9 cellular contexts compared by ENCODE assay signal in the genomic region with DNA sequence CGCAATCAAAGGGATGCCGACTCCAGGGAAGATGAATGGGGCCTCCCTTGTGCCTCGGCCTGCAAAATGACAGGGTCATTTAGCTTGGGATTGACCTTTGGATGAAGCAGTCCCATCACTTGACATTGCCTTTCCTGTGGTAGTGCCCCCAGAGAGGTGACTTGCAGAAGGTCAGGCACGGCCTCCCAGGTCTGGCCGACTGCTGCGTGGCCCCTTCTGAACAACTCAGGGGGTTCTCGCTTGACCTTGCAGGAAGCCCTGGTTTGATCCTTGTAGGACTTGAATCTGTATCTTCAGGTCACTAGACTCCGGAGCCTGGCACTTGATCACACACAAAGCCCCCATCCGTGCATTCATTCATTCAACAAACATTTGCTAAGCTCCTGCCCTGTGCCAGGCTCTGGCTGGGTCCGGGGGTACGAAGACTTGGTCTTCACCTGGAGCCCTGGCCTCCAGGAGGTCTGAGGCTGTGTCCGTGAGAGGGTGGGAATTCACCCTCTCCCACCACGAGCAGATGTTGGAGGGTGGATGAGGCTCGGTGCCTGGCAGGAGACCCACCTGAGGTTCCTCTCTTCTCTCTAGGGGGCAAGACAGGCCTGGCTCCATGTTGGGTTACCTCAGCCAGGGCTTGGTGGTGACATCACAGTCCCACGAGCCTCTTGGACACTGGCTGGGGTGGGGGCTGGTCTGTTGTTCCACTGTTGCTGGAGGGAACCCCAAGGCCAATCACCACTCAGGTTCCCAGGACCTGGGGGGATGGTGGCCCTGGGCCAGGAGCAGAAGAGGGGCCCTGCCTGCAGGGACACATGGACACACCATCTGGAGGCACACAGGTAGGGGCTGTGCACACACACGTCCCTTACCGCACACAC. TPM values are rescaled to one million over a fixed set of nuclear protein-coding genes. Genes with fewer than 3 reads are reported as not detected.
DNase-seq lines count a peak whose midpoint lies in the region; ATAC-seq, FAIRE-seq and TF ChIP-seq lines count a peak whose summit lies in the region.
"Not testable (repeated sequence)": the region's sequence is repeated elsewhere in the genome, so short reads cannot be mapped to it uniquely, and the experiment has no call there.
"Had no signal": no experiment of that assay in that cellular context is flagged by ENCODE, and none has a peak within 500 bp of the region (broad histone marks: within the 10 kb centered on the region; RNA-seq: fewer than 3 reads in every experiment).

No MANE protein-coding gene starts in this region.

- H3K4ac ChIP-seq in H1 (replicated peaks; ENCODE audit: insufficient read length, low read depth, low read length): not testable (repeated sequence)

- not testable (repeated sequence) for H3K14ac ChIP-seq in H1 (ENCODE audit: insufficient read length)

- DNase-seq in BE2C: peak; percentile 6
- peak; percentile 59 for DNase-seq in RWPE2 (ENCODE audit: low spot score)
- DNase-seq in H1 (ENCODE audit: low read depth in 1 of 2, low spot score in 2 of 2); stimulated activated effector memory CD8-positive, alpha-beta T cell treated with anti-CD3 and anti-CD28 coated beads, Interleukin-12 subunit alpha, Interleukin-12 subunit beta, amount 100 ng/mL, for 72 hours (ENCODE audit: low spot score in 2 of 2): not testable (repeated sequence)
- peak in 2 of 3 donors; percentile 16 to 31 for DNase-seq in right lobe of liver
- DNase-seq in natural killer cell treated with Interleukin-12 subunit alpha and Interleukin-12 subunit beta and Interleukin-15 and Interleukin-18, amount 100 ng/mL, for 72 hours (ENCODE audit: low spot score): peak; percentile 44
- peak; percentile 15 for DNase-seq in osteoblast (ENCODE audit: insufficient read length, low spot score, missing footprints)

- CTCF ChIA-PET in H1 (lab: Charles Lee; ENCODE audit: partially characterized antibody): interaction anchor here (1.4 to 15.3 kb wide), 8 partner anchors 10 to 74 kb away, joined by 3 to 224 read pairs (median 6); no protein-coding TSS in a partner anchor

- TF ChIP-seq RAD21 in H1 (IDR thresholded peaks at IDR 0.05 in 1 of 2, conservative IDR thresholded peaks at IDR 0.05 in 1 of 2; ENCODE audit: low read depth in 2 of 2, low read length in 2 of 2): not testable (repeated sequence)

- not testable (repeated sequence) for TF ChIP-seq POLR2A in H1 (IDR thresholded peaks at IDR 0.05; ENCODE audit: control extremely low read depth in 1 of 2, low read depth in 2 of 2, low read length in 2 of 2); right lobe of liver (IDR thresholded peaks at IDR 0.05)

- WGBS in H1 (ENCODE audit: extremely low coverage in 1 of 2, insufficient coverage in 1 of 2, insufficient read length in 1 of 2, insufficient replicate concordance in 2 of 2, low coverage in 1 of 2, low lambda C conversion rate in 2 of 2, missing lambda C conversion rate in 1 of 2), 2 experiments: 90% methylated on average over 15 of the region's 17 CpGs; no CpG with 5 or more reads in 1 of the 2 experiments
- 86% methylated on average over 2 of the region's 17 CpGs for WGBS in right lobe of liver (ENCODE audit: insufficient coverage, low coverage, low lambda C conversion rate, missing lambda C conversion rate)

- H3K27me3 ChIP-seq in BE2C; RWPE2 (ENCODE audit: insufficient read depth, poor library complexity, severe bottlenecking); H1 (replicated peaks in 1 of 4; ENCODE audit: control insufficient read depth in 3 of 4, extremely low read depth in 1 of 4, insufficient read depth in 3 of 4, low read length in 3 of 4); right lobe of liver; osteoblast (ENCODE audit: insufficient read depth, low read length): not testable (repeated sequence)

- H3K79me2 ChIP-seq in H1 (ENCODE audit: control insufficient read depth in 1 of 2, insufficient read depth in 2 of 2, low read length in 2 of 2); osteoblast (ENCODE audit: insufficient read depth, low read length): not testable (repeated sequence)

- not testable (repeated sequence) for H4K20me1 ChIP-seq in H1 (replicated peaks in 1 of 2; ENCODE audit: control insufficient read depth in 1 of 2, insufficient read depth in 2 of 2, low read length in 2 of 2); osteoblast (ENCODE audit: insufficient read depth, low read length)

- H3K4me3 Mint-ChIP-seq in natural killer cell treated with Interleukin-12 subunit alpha and Interleukin-12 subunit beta and Interleukin-15 and Interleukin-18, amount 100 ng/mL, for 72 hours; stimulated activated effector memory CD8-positive, alpha-beta T cell treated with anti-CD3 and anti-CD28 coated beads, Interleukin-12 subunit alpha, Interleukin-12 subunit beta, amount 100 ng/mL, for 72 hours: not testable (repeated sequence)

- H2AFZ ChIP-seq in H1 (ENCODE audit: low read length); osteoblast (ENCODE audit: low read length): not testable (repeated sequence)

- H3K4me1 ChIP-seq in BE2C: peaks cover 17% of the 10 kb centered on the region
- not testable (repeated sequence) for H3K4me1 ChIP-seq in RWPE2 (ENCODE audit: insufficient read depth, poor library complexity, severe bottlenecking); H1 (replicated peaks in 1 of 4; ENCODE audit: control insufficient read depth in 3 of 4, insufficient read depth in 4 of 4, low read length in 3 of 4); right lobe of liver; osteoblast (ENCODE audit: insufficient read depth, low read length)

- not testable (repeated sequence) for H3K27ac ChIP-seq in RWPE2 (ENCODE audit: poor library complexity, severe bottlenecking); H1 (ENCODE audit: low read depth, low read length); right lobe of liver; osteoblast (ENCODE audit: low read depth, low read length)

- H3K4me3 ChIP-seq in BE2C (ENCODE audit: low read depth, low read length); RWPE2 (ENCODE audit: severe bottlenecking); H1 (ENCODE audit: extremely low read depth in 1 of 4, insufficient read depth in 2 of 4, low read depth in 3 of 4, low read length in 4 of 4); right lobe of liver; osteoblast (ENCODE audit: insufficient read depth, low read length): not testable (repeated sequence)

- H2BK20ac ChIP-seq in H1 (ENCODE audit: low read length): not testable (repeated sequence)

- H2BK5ac ChIP-seq in H1 (ENCODE audit: low read depth, low read length): not testable (repeated sequence)

- H3K4me1 Mint-ChIP-seq in natural killer cell treated with Interleukin-12 subunit alpha and Interleukin-12 subunit beta and Interleukin-15 and Interleukin-18, amount 100 ng/mL, for 72 hours (ENCODE audit: low read depth in 2 of 2): peaks cover 6 to 11% of the 10 kb centered on the region in 2 donors
- H3K4me1 Mint-ChIP-seq in stimulated activated effector memory CD8-positive, alpha-beta T cell treated with anti-CD3 and anti-CD28 coated beads, Interleukin-12 subunit alpha, Interleukin-12 subunit beta, amount 100 ng/mL, for 72 hours: peaks cover 21% of the 10 kb centered on the region

- not testable (repeated sequence) for TF ChIP-seq CTCF in BE2C (IDR thresholded peaks at IDR 0.05; ENCODE audit: low read depth, low read length); RWPE2 (IDR thresholded peaks at IDR 0.05; ENCODE audit: poor library complexity, severe bottlenecking); H1 (IDR thresholded peaks at IDR 0.05; ENCODE audit: control extremely low read depth in 1 of 3, insufficient read depth in 1 of 3, low read depth in 1 of 3, low read length in 3 of 3); right lobe of liver (IDR thresholded peaks at IDR 0.05); osteoblast (IDR thresholded peaks at IDR 0.05; ENCODE audit: extremely low read depth, low read depth, low read length)

- not testable (repeated sequence) for H3K18ac ChIP-seq in H1 (ENCODE audit: extremely low read depth, low read length)

- intact Hi-C loops in right lobe of liver (cut with DNase I): not testable (repeated sequence)

- not testable (repeated sequence) for H3K9ac ChIP-seq in H1 (replicated peaks in 1 of 4; ENCODE audit: extremely low read depth in 1 of 4, low read depth in 3 of 4, low read length in 3 of 4)

- not testable (repeated sequence) for TF ChIP-seq EP300 in H1 (IDR thresholded peaks at IDR 0.05; ENCODE audit: borderline replicate concordance in 1 of 2, low read depth in 2 of 2, low read length in 2 of 2)

- not testable (repeated sequence) for H3K27ac Mint-ChIP-seq in natural killer cell treated with Interleukin-12 subunit alpha and Interleukin-12 subunit beta and Interleukin-15 and Interleukin-18, amount 100 ng/mL, for 72 hours
- H3K27ac Mint-ChIP-seq in stimulated activated effector memory CD8-positive, alpha-beta T cell treated with anti-CD3 and anti-CD28 coated beads, Interleukin-12 subunit alpha, Interleukin-12 subunit beta, amount 100 ng/mL, for 72 hours: peak overlapping the region; percentile 23

- not testable (repeated sequence) for ATAC-seq in RWPE2 (ENCODE audit: low read depth); right lobe of liver; natural killer cell treated with Interleukin-12 subunit alpha and Interleukin-12 subunit beta and Interleukin-15 and Interleukin-18, amount 100 ng/mL, for 72 hours; stimulated activated effector memory CD8-positive, alpha-beta T cell treated with anti-CD3 and anti-CD28 coated beads, Interleukin-12 subunit alpha, Interleukin-12 subunit beta, amount 100 ng/mL, for 72 hours

- POLR2A ChIA-PET in H1 (lab: Charles Lee; ENCODE audit: partially characterized antibody): not testable (repeated sequence)

- not testable (repeated sequence) for H2BK12ac ChIP-seq in H1 (ENCODE audit: low read depth, low read length)

- H2BK15ac ChIP-seq in H1 (ENCODE audit: low read length): not testable (repeated sequence)

- peaks cover 16 to 32% of the 10 kb centered on the region in 2 donors for H3K27me3 Mint-ChIP-seq in natural killer cell treated with Interleukin-12 subunit alpha and Interleukin-12 subunit beta and Interleukin-15 and Interleukin-18, amount 100 ng/mL, for 72 hours

- not testable (repeated sequence) for H3K4me2 ChIP-seq in H1 (ENCODE audit: insufficient read depth in 1 of 2, low read depth in 2 of 2, low read length in 2 of 2); osteoblast (ENCODE audit: insufficient read depth, low read length)

- not testable (repeated sequence) for H3K36me3 ChIP-seq in BE2C; RWPE2 (ENCODE audit: low read depth); H1 (ENCODE audit: control insufficient read depth in 2 of 4, insufficient read depth in 4 of 4, low read length in 3 of 4); right lobe of liver; osteoblast (ENCODE audit: insufficient read depth, low read length)

- H3K79me1 ChIP-seq in H1 (ENCODE audit: low read depth, low read length): not testable (repeated sequence)

- H3K9me3 ChIP-seq in BE2C; RWPE2 (ENCODE audit: severe bottlenecking); H1 (ENCODE audit: insufficient read depth in 2 of 2, low read depth in 1 of 2, low read length in 1 of 2); right lobe of liver; osteoblast (ENCODE audit: low read depth, low read length): not testable (repeated sequence)

- not testable (repeated sequence) for H4K91ac ChIP-seq in H1 (replicated peaks; ENCODE audit: insufficient read length, low read length)

- H3K56ac ChIP-seq in H1 (replicated peaks; ENCODE audit: insufficient read length, low read depth, low read length): not testable (repeated sequence)

- not testable (repeated sequence) for H3K9me3 Mint-ChIP-seq in natural killer cell treated with Interleukin-12 subunit alpha and Interleukin-12 subunit beta and Interleukin-15 and Interleukin-18, amount 100 ng/mL, for 72 hours; stimulated activated effector memory CD8-positive, alpha-beta T cell treated with anti-CD3 and anti-CD28 coated beads, Interleukin-12 subunit alpha, Interleukin-12 subunit beta, amount 100 ng/mL, for 72 hours

- H4K5ac ChIP-seq in H1 (ENCODE audit: insufficient read length, low read depth, low read length): not testable (repeated sequence)

- H4K8ac ChIP-seq in H1 (ENCODE audit: extremely low read depth, insufficient read depth, low read length): not testable (repeated sequence)

- not testable (repeated sequence) for H3K36me3 Mint-ChIP-seq in natural killer cell treated with Interleukin-12 subunit alpha and Interleukin-12 subunit beta and Interleukin-15 and Interleukin-18, amount 100 ng/mL, for 72 hours; stimulated activated effector memory CD8-positive, alpha-beta T cell treated with anti-CD3 and anti-CD28 coated beads, Interleukin-12 subunit alpha, Interleukin-12 subunit beta, amount 100 ng/mL, for 72 hours

- not testable (repeated sequence) for H3K23me2 ChIP-seq in H1 (ENCODE audit: low read depth, low read length)

- FAIRE-seq in H1 (lab: Jason Lieb, UNC): not testable (repeated sequence)

- H2BK120ac ChIP-seq in H1 (replicated peaks; ENCODE audit: low read depth, low read length): not testable (repeated sequence)

- H3K23ac ChIP-seq in H1 (ENCODE audit: insufficient read length): not testable (repeated sequence)

- H2AK5ac ChIP-seq in H1 (ENCODE audit: low read depth, low read length): peak overlapping the region; percentile 65; the same call in 1 of the 2 replicates

RNA-seq across cellular contexts. Expression of a gene that starts 18.0 kb away (rescaled TPM):
- polyA plus RNA-seq in BE2C (2012; ENCODE audit: insufficient read depth, insufficient read length, low read depth): 5.9 TPM
- total RNA-seq in H1 (2021; fragmentation: NEBNext Ultra II Directional; extraction: Animal tissue kit (Norgen Biotek cat#: 25700)): 3.0 and 3.2 TPM in 2 replicates
- polyA plus RNA-seq in H1 (2011; rRNA removed): 1.4 and 1.9 TPM in 2 replicates
- 1.0 TPM for polyA plus RNA-seq in H1 (2011; cell fraction: cytosol; rRNA removed)
- 4.7 TPM for polyA plus RNA-seq in H1 (2011; cell fraction: nucleus; rRNA removed)
- 1.5 to 3.6 TPM (median 2.6 TPM) in 4 replicates for polyA plus RNA-seq in H1 (2012, experiment 1 of 2)
- 1.6 TPM for polyA plus RNA-seq in H1 (2012, experiment 2 of 2)
- polyA plus RNA-seq in H1 (2013, experiment 1 of 2): 3.1 TPM
- polyA plus RNA-seq in H1 (2013, experiment 2 of 2): 2.0 TPM
- 2.5 and 3.3 TPM in 2 replicates for polyA minus RNA-seq in H1 (2011; rRNA and poly(A)+ RNA removed)
- 2.3 TPM for polyA minus RNA-seq in H1 (2011; cell fraction: cytosol; rRNA and poly(A)+ RNA removed)
- 3.6 TPM for polyA minus RNA-seq in H1 (2011; cell fraction: nucleus; rRNA and poly(A)+ RNA removed)
- total RNA-seq in right lobe of liver (under 1 TPM; 0.12 to 0.29 (median 0.20) TPM), osteoblast (11.5 and 20.3 TPM in 2 replicates)
- not detected for total RNA-seq in natural killer cell treated with Interleukin-12 subunit alpha and Interleukin-12 subunit beta and Interleukin-15 and Interleukin-18, amount 100 ng/mL, for 72 hours
- total RNA-seq: Calu3; CD4-positive, alpha-beta T cell had no signal
